In the genomic region with DNA sequence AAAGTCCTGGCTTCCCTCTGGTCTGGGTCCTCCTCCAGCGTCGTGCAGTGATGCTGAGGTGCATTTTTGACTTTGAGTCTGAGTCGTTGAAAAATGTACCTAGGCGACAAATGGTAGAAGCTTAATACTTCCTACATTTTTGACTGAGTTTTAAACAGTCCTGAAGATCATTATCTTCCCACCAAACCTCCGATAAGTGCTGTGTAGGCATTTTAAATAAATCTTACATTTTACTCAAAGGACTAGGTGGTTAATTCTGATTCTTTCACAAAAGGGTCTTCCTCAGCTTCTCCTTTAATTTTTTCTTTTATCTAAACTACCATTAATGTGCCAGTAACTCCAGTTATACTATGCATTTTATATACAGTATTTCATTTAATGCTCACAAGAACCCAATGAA, we compare ENCODE assay signal across 2 cellular contexts.
TF ChIP-seq lines count a peak whose summit lies in the region.

No MANE protein-coding gene starts in this region.

TF ChIP-seq in A549, 52 proteins besides CTCF, POLR2A, EP300 and RAD21:
- TF ChIP-seq USF2 (IDR thresholded peaks at IDR 0.05) (no peak), MAFK (IDR thresholded peaks at IDR 0.05; ENCODE audit: partially characterized antibody) (peak; percentile 79), HOXB5 (CRISPR knock-in tag; IDR thresholded peaks at IDR 0.05) (no peak)
TF ChIP-seq in A549: peak in this region for 1.

TF ChIP-seq in K562, 482 proteins besides CTCF, POLR2A, EP300 and RAD21:
- TF ChIP-seq MNT (conservative IDR thresholded peaks at IDR 0.05) (no peak), C11orf30 (IDR thresholded peaks at IDR 0.05; ENCODE audit: low read depth) (peak; percentile 76; the same call in 1 of the 2 replicates), ZNF121 (CRISPR knock-in tag; conservative IDR thresholded peaks at IDR 0.05) (no peak), MAFG (tag; conservative IDR thresholded peaks at IDR 0.05) (peak; percentile 71), DMBX1 (CRISPR knock-in tag; IDR thresholded peaks at IDR 0.05; ENCODE audit: borderline replicate concordance) (no peak), ZBTB11 (CRISPR knock-in tag; IDR thresholded peaks at IDR 0.05) (no peak), MAFF (IDR thresholded peaks at IDR 0.05; ENCODE audit: low read length) (peak; percentile 74), ZNF316 (IDR thresholded peaks at IDR 0.05) (peak; percentile 82), MAFK (IDR thresholded peaks at IDR 0.05; ENCODE audit: low read length) (peak; percentile 76)
TF ChIP-seq in K562: peak in this region for 5.
